ENCODE assay signal across 2 cellular contexts in genomic region chr5:73130811-73131210, GRCh38.
TF ChIP-seq lines count a peak whose summit lies in the region.

No MANE protein-coding gene starts in this region.

TF ChIP-seq in IMR-90, 13 proteins besides CTCF, POLR2A, EP300 and RAD21:
- no peak for TF ChIP-seq MAZ (IDR thresholded peaks at IDR 0.05; ENCODE audit: borderline replicate concordance, low read depth, low read length)
- no peak for TF ChIP-seq USF2 (IDR thresholded peaks at IDR 0.05; ENCODE audit: low read depth, low read length)
- no peak for TF ChIP-seq RFX5 (IDR thresholded peaks at IDR 0.05; ENCODE audit: low read depth, low read length)
- TF ChIP-seq MAFK (IDR thresholded peaks at IDR 0.05; ENCODE audit: low read depth, low read length): no peak
- TF ChIP-seq RCOR1 (IDR thresholded peaks at IDR 0.05; ENCODE audit: insufficient replicate concordance, low read length): no peak
- TF ChIP-seq CHD1 (IDR thresholded peaks at IDR 0.05; ENCODE audit: low read depth, low read length): no peak
- TF ChIP-seq SMC3 (IDR thresholded peaks at IDR 0.05; ENCODE audit: low read depth, low read length): no peak
- TF ChIP-seq NFE2L2 (IDR thresholded peaks at IDR 0.05; ENCODE audit: low read depth, low read length): no peak
- TF ChIP-seq BHLHE40 (IDR thresholded peaks at IDR 0.05; ENCODE audit: low read depth, low read length): no peak

TF ChIP-seq in H1, 55 proteins besides CTCF, POLR2A, EP300 and RAD21:
- TF ChIP-seq NANOG (IDR thresholded peaks at IDR 0.05; ENCODE audit: insufficient read depth, low read depth, low read length, poor library complexity, severe bottlenecking) (no peak), POLR2AphosphoS5 (IDR thresholded peaks at IDR 0.05; ENCODE audit: low read depth, low read length) (no peak), SAP30 (IDR thresholded peaks at IDR 0.05; ENCODE audit: insufficient read depth, insufficient replicate concordance, low read length) (no peak), CHD7 (IDR thresholded peaks at IDR 0.05; ENCODE audit: insufficient replicate concordance, low read length) (no peak)
TF ChIP-seq in H1: peak in this region for 0.
